Comparison of ENCODE assay signal across 15 cellular contexts in genomic region chr10:24645784-24646183, GRCh38.
DNase-seq lines count a peak whose midpoint lies in the region; ATAC-seq, FAIRE-seq and TF ChIP-seq lines count a peak whose summit lies in the region.
"Had no signal": no experiment of that assay in that cellular context is flagged by ENCODE, and none has a peak within 500 bp of the region (broad histone marks: within the 10 kb centered on the region; RNA-seq: fewer than 3 reads in every experiment).

No MANE protein-coding gene starts in this region.

- DNase-seq in activated CD4-positive, alpha-beta T cell treated with anti-CD3 and anti-CD28 coated beads, Interleukin-2, amount 10 ng/mL, durations not matched to agents 24 days and 14 days, result peak; percentile 65
- DNase-seq in activated CD4-positive, alpha-beta T cell treated with anti-CD3 and anti-CD28 coated beads, Interleukin-2, amount 50 U/mL, for 1 hour, result no peak
- DNase-seq in Jurkat, Clone E6-1 (ENCODE audit: low read depth, low spot score), result peak; percentile 70
- DNase-seq in bronchial epithelial cell (ENCODE audit: low read depth) (peak; percentile 29), small intestine (peak; percentile 18), NCI-H1417 (lab: John Stamatoyannopoulos, UW) (no peak)
- DNase-seq: activated naive CD4-positive, alpha-beta T cell treated with anti-CD3 and anti-CD28 coated beads, Interleukin-2, amount 50 U/mL, for 16 hours; dorsolateral prefrontal cortex; mesendoderm; NCI-H510A; stimulated activated CD4-positive, alpha-beta T cell treated with anti-CD3 and anti-CD28 coated beads, Interleukin-4, amount 100 ng/mL, for 24 hours had no signal

- H3K27ac Mint-ChIP-seq in activated CD4-positive, alpha-beta T cell treated with anti-CD3 and anti-CD28 coated beads, Interleukin-2, amount 10 ng/mL, durations not matched to agents 24 days and 14 days, result no peak overlapping the region

- no peak for TF ChIP-seq CTCF in bronchial epithelial cell (IDR thresholded peaks at IDR 0.05; ENCODE audit: insufficient read depth, low read length, severe bottlenecking)

- no peak for FAIRE-seq in bronchial epithelial cell (lab: Jason Lieb, UNC)
- no peak for FAIRE-seq in small intestine (lab: Jason Lieb, UNC)
- FAIRE-seq: H1 had no signal

- H3K4me3 ChIP-seq in Jurkat, Clone E6-1 (ENCODE audit: low read length), result no peak overlapping the region
- H3K4me3 ChIP-seq in bronchial epithelial cell (ENCODE audit: low read depth, low read length) (no peak overlapping the region), small intestine (ENCODE audit: low read depth in 1 of 2, low read length in 2 of 2) (no peak overlapping the region)
- H3K4me3 ChIP-seq: dorsolateral prefrontal cortex, SJSA1 had no signal

- H3K4me1 Mint-ChIP-seq in activated CD4-positive, alpha-beta T cell treated with anti-CD3 and anti-CD28 coated beads, Interleukin-2, amount 10 ng/mL, durations not matched to agents 24 days and 14 days, result peaks cover 1% of the 10 kb centered on the region

- no peak overlapping the region for H3K4me3 Mint-ChIP-seq in activated CD4-positive, alpha-beta T cell treated with anti-CD3 and anti-CD28 coated beads, Interleukin-2, amount 10 ng/mL, durations not matched to agents 24 days and 14 days

- intact Hi-C loops in activated CD4-positive, alpha-beta T cell treated with anti-CD3 and anti-CD28 coated beads, Interleukin-2, amount 10 ng/mL, durations not matched to agents 24 days and 14 days (cut with micrococcal nuclease), result no loop called here

- H3K9me3 ChIP-seq in small intestine (ENCODE audit: control insufficient read depth, low read depth), result no peaks in the 10 kb centered on the region
- H3K9me3 ChIP-seq: SJSA1 had no signal

- H3K27me3 ChIP-seq in bronchial epithelial cell (ENCODE audit: control insufficient read depth, insufficient read depth, low read length) (no peaks in the 10 kb centered on the region), small intestine (ENCODE audit: control insufficient read depth in 2 of 2, insufficient read depth in 2 of 2, low read length in 2 of 2) (no peaks in the 10 kb centered on the region)
- H3K27me3 ChIP-seq: dorsolateral prefrontal cortex, SJSA1 had no signal

- H3K27ac ChIP-seq in small intestine (ENCODE audit: low read depth in 1 of 2, low read length in 1 of 2), result no peak overlapping the region
- H3K27ac ChIP-seq: SJSA1 had no signal

- H3K4me1 ChIP-seq in small intestine (ENCODE audit: control insufficient read depth in 2 of 2, insufficient read depth in 1 of 2, low read depth in 1 of 2, low read length in 1 of 2), result peaks cover 0 to 3% of the 10 kb centered on the region in 2 donors

- ATAC-seq in GM18502 (IDR thresholded peaks at IDR 0.05; ENCODE audit: poor library complexity, unreplicated experiment), result no peak
- ATAC-seq in HG03280 (IDR thresholded peaks at IDR 0.05; ENCODE audit: unreplicated experiment), result no peak

- no peaks in the 10 kb centered on the region for H3K27me3 Mint-ChIP-seq in activated CD4-positive, alpha-beta T cell treated with anti-CD3 and anti-CD28 coated beads, Interleukin-2, amount 10 ng/mL, durations not matched to agents 24 days and 14 days

- no peaks in the 10 kb centered on the region for H3K9me3 Mint-ChIP-seq in activated CD4-positive, alpha-beta T cell treated with anti-CD3 and anti-CD28 coated beads, Interleukin-2, amount 10 ng/mL, durations not matched to agents 24 days and 14 days

- H3K36me3 ChIP-seq in bronchial epithelial cell (ENCODE audit: control insufficient read depth, insufficient read depth, low read length) (no peaks in the 10 kb centered on the region), small intestine (ENCODE audit: control insufficient read depth in 2 of 2, insufficient read depth in 2 of 2, low read length in 2 of 2) (peaks cover 2% of the 10 kb centered on the region in 2 donors)

- H3K36me3 Mint-ChIP-seq in activated CD4-positive, alpha-beta T cell treated with anti-CD3 and anti-CD28 coated beads, Interleukin-2, amount 10 ng/mL, durations not matched to agents 24 days and 14 days (ENCODE audit: low read depth), result peaks cover 2% of the 10 kb centered on the region

Comparison
In these comparisons a context has a peak if more than half of its experiments do, and no peak if none do; other contexts are left out.
1. DNase-seq: peak in activated CD4-positive, alpha-beta T cell treated with anti-CD3 and anti-CD28 coated beads, Interleukin-2, amount 10 ng/mL, durations not matched to agents 24 days and 14 days (single experiment), Jurkat, Clone E6-1 (single experiment), bronchial epithelial cell (single experiment) and small intestine (single experiment); none in activated CD4-positive, alpha-beta T cell treated with anti-CD3 and anti-CD28 coated beads, Interleukin-2, amount 50 U/mL, for 1 hour (single experiment) and NCI-H1417 (0 of 3).